12 cellular contexts compared by ENCODE assay signal in genomic region chr15:77019476-77020331, GRCh38. TPM values are rescaled to one million over a fixed set of nuclear protein-coding genes. Genes with fewer than 3 reads are reported as not detected.
DNase-seq lines count a peak whose midpoint lies in the region; ATAC-seq and TF ChIP-seq lines count a peak whose summit lies in the region.
"Had no signal": no experiment of that assay in that cellular context is flagged by ENCODE, and none has a peak within 500 bp of the region (broad histone marks: within the 10 kb centered on the region; RNA-seq: fewer than 3 reads in every experiment).

No MANE protein-coding gene starts in this region.

- H3K36me3 ChIP-seq in brain microvascular endothelial cell (replicated peaks): no peaks in the 10 kb centered on the region
- H3K36me3 ChIP-seq: ovary had no signal

- TF ChIP-seq CTCF in brain microvascular endothelial cell (IDR thresholded peaks at IDR 0.05; ENCODE audit: low read depth, low read length, missing control alignments): no peak

- no peaks in the 10 kb centered on the region for H3K27me3 ChIP-seq in brain microvascular endothelial cell (replicated peaks)
- H3K27me3 ChIP-seq: ovary had no signal

- no peak for ATAC-seq in GM18861 (IDR thresholded peaks at IDR 0.05; ENCODE audit: unreplicated experiment)
- no peak for ATAC-seq in GM21717 (IDR thresholded peaks at IDR 0.05; ENCODE audit: unreplicated experiment)

- H3K4me3 ChIP-seq in brain microvascular endothelial cell (ENCODE audit: low read depth, low read length): no peak overlapping the region
- H3K4me3 ChIP-seq: ovary, PC-9 had no signal

- in situ Hi-C loops in SK-MEL-5 (cut with HindIII; ENCODE audit: low pct_unique_long_range_greater_than_20kb, low sequenced_read_pairs): no loop called here
- in situ Hi-C loops in brain microvascular endothelial cell (cut with HindIII; ENCODE audit: low pct_ligation_motif_present, low sequenced_read_pairs): no loop called here

- H3K27ac ChIP-seq in brain microvascular endothelial cell: no peak overlapping the region
- H3K27ac ChIP-seq: ovary, PC-9 had no signal

- DNase-seq in activated CD4-positive, alpha-beta T cell treated with anti-CD3 and anti-CD28 coated beads for 48 hours: peak; percentile 58
- no peak for DNase-seq in activated CD4-positive, alpha-beta T cell treated with anti-CD3 and anti-CD28 coated beads, Interleukin-2, amount 50 U/mL, for 1 hour
- DNase-seq in SK-MEL-5 (ENCODE audit: low read depth, low spot score) (peak; percentile 34), brain microvascular endothelial cell (peak; percentile 37), OCI-M2 (lab: John Stamatoyannopoulos, UW; ENCODE audit: unreplicated experiment) (no peak)
- DNase-seq in stimulated activated CD4-positive, alpha-beta T cell treated with anti-CD3 and anti-CD28 coated beads, Interleukin-4, amount 100 ng/mL, for 1 hour: peak; percentile 53
- DNase-seq: activated CD4-positive, CD25-positive, alpha-beta regulatory T cell treated with anti-CD3 and anti-CD28 coated beads, Interleukin-2, amount 50 U/mL, for 72 hours; effector CD4-positive, alpha-beta T cell; ovary; PC-9 had no signal

RNA-seq across cellular contexts. Expression of gene PSTPIP1, which starts 24.8 kb away (rescaled TPM):
- total RNA-seq in SK-MEL-5 (2014; rRNA removed; shearing (Covaris generic)): not detected in 2 replicates
- 0.36 TPM in 1 of 2 replicates, not detected in the other for polyA plus RNA-seq in SK-MEL-5 (2015; cell fraction: cytosol; rRNA removed)
- not detected in 2 replicates for polyA plus RNA-seq in SK-MEL-5 (2015; cell fraction: nucleus; rRNA removed)
- total RNA-seq: PC-9 had no signal

RNA-seq across cellular contexts. Expression of gene TSPAN3, which starts 51.2 kb away (rescaled TPM):
- total RNA-seq in SK-MEL-5 (2014; rRNA removed; shearing (Covaris generic)): 460 and 489 TPM in 2 replicates
- polyA plus RNA-seq in SK-MEL-5 (2015; cell fraction: cytosol; rRNA removed): 578 and 652 TPM in 2 replicates
- polyA plus RNA-seq in SK-MEL-5 (2015; cell fraction: nucleus; rRNA removed): 78.6 and 136 TPM in 2 replicates

Comparison
In these comparisons a context has a peak if more than half of its experiments do, and no peak if none do; other contexts are left out.
1. DNase-seq: peak in activated CD4-positive, alpha-beta T cell treated with anti-CD3 and anti-CD28 coated beads for 48 hours (single experiment), SK-MEL-5 (single experiment), brain microvascular endothelial cell (single experiment) and stimulated activated CD4-positive, alpha-beta T cell treated with anti-CD3 and anti-CD28 coated beads, Interleukin-4, amount 100 ng/mL, for 1 hour (single experiment); none in activated CD4-positive, alpha-beta T cell treated with anti-CD3 and anti-CD28 coated beads, Interleukin-2, amount 50 U/mL, for 1 hour (single experiment) and OCI-M2 (single experiment).